19 cellular contexts compared by ENCODE assay signal in genomic region chr1:87109012-87109411, GRCh38.
"Had no signal": no experiment of that assay in that cellular context is flagged by ENCODE, and none has a peak within 500 bp of the region (broad histone marks: within the 10 kb centered on the region; RNA-seq: fewer than 3 reads in every experiment).

No MANE protein-coding gene starts in this region.

- H3K4me2 ChIP-seq: neural progenitor cell had no signal

- H2AFZ ChIP-seq: neural progenitor cell had no signal

- H3K27ac ChIP-seq: breast epithelium, heart right ventricle, left lung, neural progenitor cell, ovary, upper lobe of left lung had no signal

- H3K9me3 ChIP-seq: breast epithelium, heart right ventricle, left lung, ovary, upper lobe of left lung had no signal

- H3K36me3 ChIP-seq: breast epithelium, left lung, neural progenitor cell, ovary had no signal

- H3K27me3 ChIP-seq: breast epithelium, heart right ventricle, left lung, neural progenitor cell, ovary, upper lobe of left lung had no signal

- FAIRE-seq: endometrium had no signal

- H3K4me3 ChIP-seq: breast epithelium, heart right ventricle, left lung, neural progenitor cell, ovary, upper lobe of left lung had no signal

- DNase-seq: activated CD4-positive, alpha-beta T cell treated with anti-CD3 and anti-CD28 coated beads for 1 hour; activated CD4-positive, alpha-beta T cell treated with anti-CD3 and anti-CD28 coated beads, Interleukin-2, amount 50 U/mL, for 48 hours; activated CD8-positive, alpha-beta memory T cell treated with anti-CD3 and anti-CD28 coated beads, Interleukin-2, amount 10 ng/mL, durations not matched to agents 7 days and 5 days; activated gamma-delta T cell; activated T-cell treated with anti-CD3 and anti-CD28 coated beads, Interleukin-2, amount 50 U/mL, for 4 hours; amygdala; foreskin melanocyte; heart right ventricle; islet precursor cell; left lung; mesendoderm; ovary; stimulated activated CD4-positive, alpha-beta T cell treated with anti-CD3 and anti-CD28 coated beads, Interleukin-2, amount 100 ng/mL, for 48 hours; stimulated activated naive CD4-positive, alpha-beta T cell treated with Interleukin-2 at 50 U/mL for 16 hours; upper lobe of left lung had no signal

- H3K9ac ChIP-seq: neural progenitor cell had no signal

- H3K4me1 ChIP-seq: breast epithelium, neural progenitor cell, upper lobe of left lung had no signal

- ATAC-seq: activated CD8-positive, alpha-beta memory T cell treated with anti-CD3 and anti-CD28 coated beads, Interleukin-2, amount 10 ng/mL, durations not matched to agents 7 days and 5 days; activated T-cell treated with anti-CD3 and anti-CD28 coated beads, Interleukin-2, amount 50 U/mL, for 4 hours; esophagus mucosa; heart right ventricle; left lung had no signal
